Comparison of ENCODE assay signal across 10 cellular contexts in the genomic region with DNA sequence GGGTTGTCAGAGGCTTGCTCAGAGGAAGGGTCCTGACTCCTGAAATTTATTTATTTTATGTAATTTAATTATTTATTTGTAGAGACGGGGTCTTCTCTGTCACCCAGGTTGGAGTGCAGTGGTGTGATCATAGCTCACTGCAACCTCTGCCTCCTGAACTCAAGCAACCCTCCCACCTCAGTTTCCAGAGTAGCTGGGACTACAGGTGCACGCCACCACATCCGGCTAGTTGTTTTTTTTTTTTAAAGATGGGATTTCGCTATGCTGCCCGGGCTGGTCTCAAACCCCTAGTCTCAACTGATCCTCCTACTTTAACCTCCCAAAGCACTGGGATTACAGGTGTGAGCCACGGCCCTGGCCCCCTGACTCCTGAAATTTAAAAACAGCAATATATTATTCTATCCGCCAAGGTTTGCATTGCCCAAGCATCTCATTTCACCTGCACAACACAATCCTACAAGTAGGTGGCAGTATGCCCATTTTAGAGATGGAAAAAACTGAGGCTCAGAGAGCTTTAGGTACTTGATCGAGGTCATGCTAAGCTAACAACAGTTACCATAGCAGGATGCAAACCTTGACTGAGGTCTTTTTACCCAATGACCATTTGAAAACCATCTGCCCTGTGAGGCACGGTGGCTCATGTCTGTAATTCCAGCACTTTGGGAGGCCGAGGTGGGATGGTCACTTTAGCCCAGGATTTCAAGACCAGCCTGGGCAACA. TPM values are rescaled to one million over a fixed set of nuclear protein-coding genes. Genes with fewer than 3 reads are reported as not detected.
DNase-seq lines count a peak whose midpoint lies in the region; ATAC-seq and TF ChIP-seq lines count a peak whose summit lies in the region.
"Had no signal": no experiment of that assay in that cellular context is flagged by ENCODE, and none has a peak within 500 bp of the region (broad histone marks: within the 10 kb centered on the region; RNA-seq: fewer than 3 reads in every experiment).

No MANE protein-coding gene starts in this region.

- no peaks in the 10 kb centered on the region for H3F3A ChIP-seq in Loucy (ENCODE audit: low read depth)

- no peaks in the 10 kb centered on the region for H3K27me3 ChIP-seq in Loucy (ENCODE audit: insufficient read depth, low read length, poor library complexity, severe bottlenecking)
- H3K27me3 ChIP-seq: BLaER1 had no signal

- intact Hi-C loops in activated T-helper 1 cell treated with anti-CD3 and anti-CD28 coated beads, Interleukin-12 subunit alpha, Interleukin-12 subunit beta, Interleukin-2, Interleukin-4 antibody, amounts not matched to agents 30 ng/mL and 10 ng/mL and 1 ng/mL, durations not matched to agents 14 hours and 24 hours and 36 hours (cut with micrococcal nuclease), result loop anchor here (2.0 kb wide), 1 partner anchor 314 kb away; the partner anchor contains the start of gene TRAPPC5
- intact Hi-C loops in sciatic nerve (cut with DNase I), result no loop called here

- H3K36me3 ChIP-seq in Loucy (ENCODE audit: insufficient read depth, low read length), result peaks cover 65% of the 10 kb centered on the region; the same call in 1 of the 2 replicates

- H3K4me1 Mint-ChIP-seq in activated T-helper 1 cell treated with anti-CD3 and anti-CD28 coated beads, Interleukin-12 subunit alpha, Interleukin-12 subunit beta, Interleukin-2, Interleukin-4 antibody, amounts not matched to agents 30 ng/mL and 10 ng/mL and 1 ng/mL, durations not matched to agents 14 hours and 24 hours and 36 hours (ENCODE audit: low read depth), result no peaks in the 10 kb centered on the region

- no peak overlapping the region for H3K4me3 Mint-ChIP-seq in activated T-helper 1 cell treated with anti-CD3 and anti-CD28 coated beads, Interleukin-12 subunit alpha, Interleukin-12 subunit beta, Interleukin-2, Interleukin-4 antibody, amounts not matched to agents 30 ng/mL and 10 ng/mL and 1 ng/mL, durations not matched to agents 14 hours and 24 hours and 36 hours

- H3K9me2 ChIP-seq in Loucy (replicated peaks; ENCODE audit: low read depth, low read length), result no peaks in the 10 kb centered on the region

- ATAC-seq in HG03442 (IDR thresholded peaks at IDR 0.05; ENCODE audit: unreplicated experiment), result no peak
- no peak for ATAC-seq in GM19328 (IDR thresholded peaks at IDR 0.05; ENCODE audit: unreplicated experiment)
- ATAC-seq in sciatic nerve, result no peak

- peak; percentile 0 for DNase-seq in NCI-H1105 treated with DMSO at 0.1 percent for 48 hours (lab: John Stamatoyannopoulos, UW)
- no peak for DNase-seq in NCI-H1105 (lab: John Stamatoyannopoulos, UW)
- DNase-seq in activated T-helper 1 cell treated with anti-CD3 and anti-CD28 coated beads, Interleukin-12 subunit alpha, Interleukin-12 subunit beta, Interleukin-2, Interleukin-4 antibody, amounts not matched to agents 30 ng/mL and 10 ng/mL and 1 ng/mL, durations not matched to agents 14 hours and 24 hours and 36 hours (ENCODE audit: low spot score), result peak; percentile 22
- peak; percentile 22 for DNase-seq in kidney glomerular epithelial cell (lab: John Stamatoyannopoulos, UW)
- DNase-seq in sciatic nerve (ENCODE audit: low spot score), result no peak

- H3K4me3 ChIP-seq in Loucy (ENCODE audit: low read length, poor library complexity, severe bottlenecking), result no peak overlapping the region
- H3K4me3 ChIP-seq: BLaER1, skin epidermis had no signal

- no peaks in the 10 kb centered on the region for H3K9me3 Mint-ChIP-seq in activated T-helper 1 cell treated with anti-CD3 and anti-CD28 coated beads, Interleukin-12 subunit alpha, Interleukin-12 subunit beta, Interleukin-2, Interleukin-4 antibody, amounts not matched to agents 30 ng/mL and 10 ng/mL and 1 ng/mL, durations not matched to agents 14 hours and 24 hours and 36 hours

- no peak overlapping the region for H3K4me2 ChIP-seq in Loucy (ENCODE audit: low read depth, low read length, poor library complexity, severe bottlenecking)
- H3K4me2 ChIP-seq: BLaER1 had no signal

- peaks cover 7% of the 10 kb centered on the region for H4K20me1 ChIP-seq in Loucy (ENCODE audit: insufficient read depth, low read length, poor library complexity, severe bottlenecking)

- TF ChIP-seq CTCF in Loucy (conservative IDR thresholded peaks at IDR 0.05; ENCODE audit: low read length), result peak; percentile 46

- H3K27ac Mint-ChIP-seq in activated T-helper 1 cell treated with anti-CD3 and anti-CD28 coated beads, Interleukin-12 subunit alpha, Interleukin-12 subunit beta, Interleukin-2, Interleukin-4 antibody, amounts not matched to agents 30 ng/mL and 10 ng/mL and 1 ng/mL, durations not matched to agents 14 hours and 24 hours and 36 hours, result peak overlapping the region; percentile 35

- H2AFZ ChIP-seq in Loucy (ENCODE audit: low read length), result no peak overlapping the region

- no peaks in the 10 kb centered on the region for H3K4me1 ChIP-seq in Loucy (ENCODE audit: insufficient read depth, low read length, poor library complexity, severe bottlenecking)

- no peak overlapping the region for H3K9ac ChIP-seq in Loucy (ENCODE audit: low read depth, low read length, poor library complexity, severe bottlenecking)
- H3K9ac ChIP-seq: BLaER1 had no signal

- H3K36me3 Mint-ChIP-seq in activated T-helper 1 cell treated with anti-CD3 and anti-CD28 coated beads, Interleukin-12 subunit alpha, Interleukin-12 subunit beta, Interleukin-2, Interleukin-4 antibody, amounts not matched to agents 30 ng/mL and 10 ng/mL and 1 ng/mL, durations not matched to agents 14 hours and 24 hours and 36 hours (ENCODE audit: low read depth), result peaks cover 25% of the 10 kb centered on the region

- H3K9me3 ChIP-seq in Loucy (ENCODE audit: insufficient read depth, low read depth, low read length), result no peaks in the 10 kb centered on the region
- H3K9me3 ChIP-seq: BLaER1 had no signal

- H3K27me3 Mint-ChIP-seq in activated T-helper 1 cell treated with anti-CD3 and anti-CD28 coated beads, Interleukin-12 subunit alpha, Interleukin-12 subunit beta, Interleukin-2, Interleukin-4 antibody, amounts not matched to agents 30 ng/mL and 10 ng/mL and 1 ng/mL, durations not matched to agents 14 hours and 24 hours and 36 hours (ENCODE audit: insufficient read depth), result no peaks in the 10 kb centered on the region

- H3K79me2 ChIP-seq in Loucy (ENCODE audit: insufficient read depth, low read length), result no peaks in the 10 kb centered on the region

RNA-seq across cellular contexts. Expression of gene ARHGEF18, which starts 18.1 kb away (rescaled TPM):
- 29.3 and 30.5 TPM in 2 replicates for total RNA-seq in activated T-helper 1 cell treated with anti-CD3 and anti-CD28 coated beads, Interleukin-12 subunit alpha, Interleukin-12 subunit beta, Interleukin-2, Interleukin-4 antibody, amounts not matched to agents 30 ng/mL and 10 ng/mL and 1 ng/mL, durations not matched to agents 14 hours and 24 hours and 36 hours
- 25.7 TPM for total RNA-seq in sciatic nerve

Comparison
In these comparisons a context has a peak if more than half of its experiments do, and no peak if none do; other contexts are left out.
1. DNase-seq: peak in NCI-H1105 treated with DMSO at 0.1 percent for 48 hours (single experiment), activated T-helper 1 cell treated with anti-CD3 and anti-CD28 coated beads, Interleukin-12 subunit alpha, Interleukin-12 subunit beta, Interleukin-2, Interleukin-4 antibody, amounts not matched to agents 30 ng/mL and 10 ng/mL and 1 ng/mL, durations not matched to agents 14 hours and 24 hours and 36 hours (single experiment) and kidney glomerular epithelial cell (single experiment); none in NCI-H1105 (single experiment) and sciatic nerve (single experiment).